Comparison of ENCODE assay signal across 7 cellular contexts in genomic region chr20:63613863-63614597, GRCh38. TPM values are rescaled to one million over a fixed set of nuclear protein-coding genes. Genes with fewer than 3 reads are reported as not detected.
DNase-seq lines count a peak whose midpoint lies in the region; ATAC-seq, FAIRE-seq and TF ChIP-seq lines count a peak whose summit lies in the region.
"Not testable (repeated sequence)": the region's sequence is repeated elsewhere in the genome, so short reads cannot be mapped to it uniquely, and the experiment has no call there.

No MANE protein-coding gene starts in this region.

- TF ChIP-seq EP300 in HepG2 (IDR thresholded peaks at IDR 0.05; ENCODE audit: low read depth in 2 of 2, low read length in 2 of 2); HepG2 (CRISPR knock-in tag; IDR thresholded peaks at IDR 0.05; ENCODE audit: borderline replicate concordance): not testable (repeated sequence)

- H2BK120ac ChIP-seq in IMR-90 (ENCODE audit: low read depth, low read length), result not testable (repeated sequence)

- POLR2A ChIA-PET in CD4-positive, alpha-beta T cell (lab: Charles Lee), result interaction anchor here (1.1 to 2.2 kb wide), 2 partner anchors 21 to 28 kb away, joined by 3 to 6 read pairs; no protein-coding TSS in a partner anchor
- POLR2A ChIA-PET in IMR-90 (lab: Charles Lee; ENCODE audit: unreplicated experiment); HepG2 (lab: Yijun Ruan, JAX): not testable (repeated sequence)

- not testable (repeated sequence) for H3K9ac ChIP-seq in IMR-90 (ENCODE audit: low read depth, low read length); HepG2 (ENCODE audit: insufficient read depth, low read depth, low read length)

- H3K4me2 ChIP-seq in IMR-90 (ENCODE audit: low read depth, low read length); HepG2 (ENCODE audit: low read depth, low read length): not testable (repeated sequence)

- H3K79me2 ChIP-seq in HepG2 (ENCODE audit: insufficient read depth, low read length), result not testable (repeated sequence)

- not testable (repeated sequence) for H3K27ac Mint-ChIP-seq in CD4-positive, alpha-beta T cell

- not testable (repeated sequence) for H3K4me1 ChIP-seq in IMR-90 (ENCODE audit: control insufficient read depth, insufficient read depth, low read length); RWPE2 (ENCODE audit: insufficient read depth, poor library complexity, severe bottlenecking); HepG2 (ENCODE audit: insufficient read depth, low read length)

- not testable (repeated sequence) for H2AK5ac ChIP-seq in IMR-90 (ENCODE audit: low read depth, low read length)

- not testable (repeated sequence) for H3K27me3 Mint-ChIP-seq in CD4-positive, alpha-beta T cell

- H4K20me1 ChIP-seq in IMR-90 (ENCODE audit: insufficient read depth, low read length); HepG2 (ENCODE audit: insufficient read depth, low read length): not testable (repeated sequence)

- H3K79me1 ChIP-seq in IMR-90 (ENCODE audit: low read depth in 1 of 2, low read length in 2 of 2), result peaks cover 26 to 68% of the 10 kb centered on the region in 2 experiments

- not testable (repeated sequence) for H2BK15ac ChIP-seq in IMR-90 (ENCODE audit: low read depth, low read length)

- H4K5ac ChIP-seq in IMR-90 (ENCODE audit: low read depth, low read length), result not testable (repeated sequence)

- not testable (repeated sequence) for H3K9me1 ChIP-seq in IMR-90 (ENCODE audit: insufficient read depth, low read length)

- CTCF ChIA-PET in CD4-positive, alpha-beta T cell (lab: Charles Lee), result interaction anchor here (1.5 kb wide), 1 partner anchor 28 kb away, joined by 4 read pairs; no protein-coding TSS in a partner anchor
- CTCF ChIA-PET in IMR-90 (lab: Yijun Ruan, JAX); HepG2 (lab: Yijun Ruan, JAX; ENCODE audit: low intra/inter-chr PET ratio, low total read pairs): not testable (repeated sequence)

- H3K4me1 Mint-ChIP-seq in CD4-positive, alpha-beta T cell (ENCODE audit: low read depth), result not testable (repeated sequence)

- H2BK20ac ChIP-seq in IMR-90 (ENCODE audit: low read depth, low read length), result not testable (repeated sequence)

- H3K9me3 ChIP-seq in CD4-positive, alpha-beta T cell (ENCODE audit: control insufficient read depth, low read length); IMR-90 (ENCODE audit: control insufficient read depth, insufficient read depth, low read length); RWPE2 (ENCODE audit: severe bottlenecking); HepG2 (ENCODE audit: low read length): not testable (repeated sequence)

- BruUV-seq in IMR-90 (replicated peaks; lab: Mats Ljungman, UMichigan); HepG2 (replicated peaks; lab: Mats Ljungman, UMichigan): not testable (repeated sequence)

- H3K4me3 Mint-ChIP-seq in CD4-positive, alpha-beta T cell, result not testable (repeated sequence)

- H3K56ac ChIP-seq in IMR-90 (ENCODE audit: extremely low read depth, insufficient read depth, low read length), result not testable (repeated sequence)

- not testable (repeated sequence) for H3K18ac ChIP-seq in IMR-90 (ENCODE audit: low read depth, low read length)

- H3K23ac ChIP-seq in IMR-90 (ENCODE audit: low read depth, low read length), result not testable (repeated sequence)

- in situ Hi-C loops in IMR-90 (cut with MboI; ENCODE audit: low sequenced_read_pairs); brain microvascular endothelial cell (cut with HindIII; ENCODE audit: low pct_ligation_motif_present, low sequenced_read_pairs); HepG2 (cut with HindIII; ENCODE audit: extremely low pct_ligation_motif_present, low pct_unique_long_range_greater_than_20kb): not testable (repeated sequence)

- TF ChIP-seq CTCF in CD4-positive, alpha-beta T cell (IDR thresholded peaks at IDR 0.05), result peak; percentile 55
- TF ChIP-seq CTCF in IMR-90 (conservative IDR thresholded peaks at IDR 0.05; ENCODE audit: low read depth, low read length) (0 out of 2 replicates have a peak, but pooled peaks have one; percentile 25), RWPE2 (IDR thresholded peaks at IDR 0.05; ENCODE audit: poor library complexity, severe bottlenecking) (peak; percentile 81), brain microvascular endothelial cell (IDR thresholded peaks at IDR 0.05; ENCODE audit: low read depth, low read length, missing control alignments) (peak; percentile 47), fibroblast of the aortic adventitia (IDR thresholded peaks at IDR 0.05; ENCODE audit: insufficient read depth, low read length) (peak; percentile 31), HepG2 (CRISPR knock-in tag; IDR thresholded peaks at IDR 0.05) (0 out of 2 replicates have a peak, but pooled peaks have one; percentile 37), retinal pigment epithelial cell (conservative IDR thresholded peaks at IDR 0.05; ENCODE audit: low read depth, low read length) (peak; percentile 27)

- not testable (repeated sequence) for TF ChIP-seq POLR2A in IMR-90 (IDR thresholded peaks at IDR 0.05; ENCODE audit: low read depth, low read length); HepG2 (IDR thresholded peaks at IDR 0.05; ENCODE audit: insufficient read depth in 1 of 2, low read depth in 2 of 2, low read length in 2 of 2)

- FAIRE-seq in HepG2 (lab: Jason Lieb, UNC), result not testable (repeated sequence)

- H3K4ac ChIP-seq in IMR-90 (ENCODE audit: low read depth, low read length), result not testable (repeated sequence)

- not testable (repeated sequence) for H4K8ac ChIP-seq in IMR-90 (ENCODE audit: low read depth in 2 of 2, low read length in 2 of 2)

- dilution Hi-C loops in IMR-90 (cut with HindIII; ENCODE audit: low sequenced_read_pairs, unreplicated experiment), result not testable (repeated sequence)

- not testable (repeated sequence) for H3K27me3 ChIP-seq in CD4-positive, alpha-beta T cell (ENCODE audit: control insufficient read depth, insufficient read depth, low read length); IMR-90 (ENCODE audit: control insufficient read depth, insufficient read depth, low read length); RWPE2 (ENCODE audit: insufficient read depth, poor library complexity, severe bottlenecking); brain microvascular endothelial cell (replicated peaks); HepG2 (ENCODE audit: control insufficient read depth in 1 of 2, insufficient read depth in 2 of 2, low read length in 2 of 2)

- not testable (repeated sequence) for H3K14ac ChIP-seq in IMR-90 (replicated peaks; ENCODE audit: low read depth, low read length)

- H2AFZ ChIP-seq in IMR-90 (replicated peaks; ENCODE audit: low read length, poor library complexity); HepG2 (ENCODE audit: low read length): not testable (repeated sequence)

- H2BK5ac ChIP-seq in IMR-90 (ENCODE audit: low read depth, low read length, poor library complexity, severe bottlenecking), result not testable (repeated sequence)

- TF ChIP-seq RAD21 in IMR-90 (IDR thresholded peaks at IDR 0.05; ENCODE audit: low read length), result peak; percentile 35
- TF ChIP-seq RAD21 in HepG2 (CRISPR knock-in tag; IDR thresholded peaks at IDR 0.05), result 0 out of 2 replicates have a peak, but pooled peaks have one; percentile 28

- DNase-seq in CD4-positive, alpha-beta T cell; brain microvascular endothelial cell; HepG2 (ENCODE audit: low spot score); retinal pigment epithelial cell (ENCODE audit: low read depth): not testable (repeated sequence)
- DNase-seq in IMR-90 (peak; percentile 18), RWPE2 (ENCODE audit: low spot score) (peak; percentile 72), fibroblast of the aortic adventitia (ENCODE audit: low read depth) (peak; percentile 29)

- not testable (repeated sequence) for ATAC-seq in CD4-positive, alpha-beta T cell (ENCODE audit: poor library complexity); IMR-90 (ENCODE audit: low read depth); RWPE2 (ENCODE audit: low read depth); HepG2

- intact Hi-C loops in CD4-positive, alpha-beta T cell (cut with DNase I, micrococcal nuclease), result loop anchor here in 1 of 2 experiments (2.0 kb wide), 1 partner anchor 29 kb away; no protein-coding TSS in a partner anchor
- intact Hi-C loops in IMR-90 (cut with micrococcal nuclease); HepG2 (cut with micrococcal nuclease; ENCODE audit: unreplicated experiment): not testable (repeated sequence)

- not testable (repeated sequence) for H3K9me3 Mint-ChIP-seq in CD4-positive, alpha-beta T cell

- peaks cover 67% of the 10 kb centered on the region for H3K36me3 Mint-ChIP-seq in CD4-positive, alpha-beta T cell (ENCODE audit: low read depth)

- not testable (repeated sequence) for H3K4me3 ChIP-seq in IMR-90 (ENCODE audit: insufficient read depth, low read depth, low read length); RWPE2 (ENCODE audit: severe bottlenecking); brain microvascular endothelial cell (ENCODE audit: low read depth, low read length); fibroblast of the aortic adventitia (ENCODE audit: low read depth, low read length); HepG2 (replicated peaks in 1 of 3; ENCODE audit: insufficient read depth in 1 of 3, low read depth in 2 of 3, low read length in 3 of 3); retinal pigment epithelial cell (ENCODE audit: low read length)

- not testable (repeated sequence) for H4K91ac ChIP-seq in IMR-90 (ENCODE audit: insufficient read depth, low read depth, low read length)

- H2AK9ac ChIP-seq in IMR-90 (replicated peaks; ENCODE audit: low read depth, low read length, poor library complexity), result not testable (repeated sequence)

- 80% methylated on average over 1 of the region's 18 CpGs; no CpG with 5 or more reads in 1 of the 2 experiments for WGBS in IMR-90 (ENCODE audit: extremely low coverage in 2 of 2, insufficient read length in 1 of 2), 2 experiments
- 96% methylated on average over 18 of the region's 18 CpGs for WGBS in HepG2 (ENCODE audit: low lambda C conversion rate)

- peaks cover 36% of the 10 kb centered on the region for H3K36me3 ChIP-seq in IMR-90 (ENCODE audit: control insufficient read depth, insufficient read depth, low read length)
- H3K36me3 ChIP-seq in RWPE2 (ENCODE audit: low read depth), result peaks cover 45% of the 10 kb centered on the region
- peaks cover 23% of the 10 kb centered on the region for H3K36me3 ChIP-seq in brain microvascular endothelial cell (replicated peaks)
- H3K36me3 ChIP-seq in HepG2 (replicated peaks in 1 of 2; ENCODE audit: control insufficient read depth in 1 of 2, insufficient read depth in 2 of 2, low read length in 2 of 2), result peaks cover 19 to 47% of the 10 kb centered on the region in 2 experiments

- not testable (repeated sequence) for H3K27ac ChIP-seq in CD4-positive, alpha-beta T cell (ENCODE audit: low read depth, low read length); IMR-90 (ENCODE audit: insufficient read depth, low read length); RWPE2 (ENCODE audit: poor library complexity, severe bottlenecking); brain microvascular endothelial cell; HepG2 (ENCODE audit: extremely low read length, insufficient read depth, low read length)

RNA-seq across cellular contexts. Expression of gene GMEB2, which starts 12.9 kb away (rescaled TPM):
- 10 to 100 TPM; 32.9 to 34.0 TPM for total RNA-seq in CD4-positive, alpha-beta T cell
- total RNA-seq in IMR-90 (2012; rRNA removed), result 5.0 and 5.3 TPM in 2 replicates
- polyA plus RNA-seq in IMR-90 (2012; rRNA removed), result 10.0 and 10.6 TPM in 2 replicates
- polyA plus RNA-seq in IMR-90 (2012; cell fraction: cytosol; rRNA removed), result 7.2 and 11.4 TPM in 2 replicates
- 17.0 and 27.6 TPM in 2 replicates for polyA plus RNA-seq in IMR-90 (2012; cell fraction: nucleus; rRNA removed; ENCODE audit: low replicate concordance)
- 3.4 and 7.4 TPM in 2 replicates for total RNA-seq in fibroblast of the aortic adventitia (ENCODE audit: low replicate concordance)
- total RNA-seq in HepG2 (2016; rRNA removed; fragmentation: Illumina TruSeq; extraction: Trizol), result 11.6 and 12.4 TPM in 2 replicates
- 2.2 and 2.3 TPM in 2 replicates for total RNA-seq in HepG2 (2016; cell fraction: cytosol; rRNA removed; fragmentation: Illumina TruSeq; extraction: Trizol; ENCODE audit: low read depth)
- 9.6 and 12.4 TPM in 2 replicates for total RNA-seq in HepG2 (2016; cell fraction: insoluble cytoplasmic fraction; rRNA removed; fragmentation: Illumina TruSeq; extraction: Trizol)
- 6.9 and 7.8 TPM in 2 replicates for total RNA-seq in HepG2 (2016; cell fraction: membrane; rRNA removed; fragmentation: Illumina TruSeq; extraction: Trizol)
- 7.8 and 10.3 TPM in 2 replicates for total RNA-seq in HepG2 (2016; cell fraction: nucleus; rRNA removed; fragmentation: Illumina TruSeq; extraction: Trizol)
- polyA plus RNA-seq in HepG2 (2011; rRNA removed), result 10.6 and 11.5 TPM in 2 replicates
- 8.5 and 9.9 TPM in 2 replicates for polyA plus RNA-seq in HepG2 (2011; cell fraction: cytosol; rRNA removed)
- 20.2 and 24.4 TPM in 2 replicates for polyA plus RNA-seq in HepG2 (2011; cell fraction: nucleus; rRNA removed)
- polyA plus RNA-seq in HepG2 (2012), result 6.9 and 8.7 TPM in 2 replicates
- 1.5 TPM in 2 replicates for polyA plus RNA-seq in HepG2 (2016; cell fraction: cytosol; fragmentation: Illumina TruSeq; extraction: Trizol; ENCODE audit: low read depth)
- 9.6 and 12.8 TPM in 2 replicates for polyA plus RNA-seq in HepG2 (2016; cell fraction: insoluble cytoplasmic fraction; fragmentation: Illumina TruSeq; extraction: Trizol; ENCODE audit: low read depth)
- 3.9 and 4.4 TPM in 2 replicates for polyA plus RNA-seq in HepG2 (2016; cell fraction: membrane; fragmentation: Illumina TruSeq; extraction: Trizol; ENCODE audit: low read depth)
- 17.0 TPM in 2 replicates for polyA plus RNA-seq in HepG2 (2016; cell fraction: nucleus; fragmentation: Illumina TruSeq; extraction: Trizol; ENCODE audit: insufficient read depth, low read depth)
- 9.4 and 15.1 TPM in 2 replicates for polyA minus RNA-seq in HepG2 (2011; rRNA and poly(A)+ RNA removed; ENCODE audit: low replicate concordance)
- polyA minus RNA-seq in HepG2 (2011; cell fraction: cytosol; rRNA and poly(A)+ RNA removed), result 6.5 and 6.7 TPM in 2 replicates
- 5.6 and 6.2 TPM in 2 replicates for polyA minus RNA-seq in HepG2 (2011; cell fraction: nucleus; rRNA and poly(A)+ RNA removed)

RNA-seq across cellular contexts. Expression of gene STMN3, which starts 39.2 kb away (rescaled TPM):
- 100 to 1,000 TPM; 122 to 127 TPM for total RNA-seq in CD4-positive, alpha-beta T cell
- 20.3 and 21.1 TPM in 2 replicates for total RNA-seq in IMR-90 (2012; rRNA removed)
- 62.3 and 67.4 TPM in 2 replicates for polyA plus RNA-seq in IMR-90 (2012; rRNA removed)
- 33.4 and 56.7 TPM in 2 replicates for polyA plus RNA-seq in IMR-90 (2012; cell fraction: cytosol; rRNA removed)
- polyA plus RNA-seq in IMR-90 (2012; cell fraction: nucleus; rRNA removed; ENCODE audit: low replicate concordance), result 57.3 and 74.5 TPM in 2 replicates
- total RNA-seq in fibroblast of the aortic adventitia (ENCODE audit: low replicate concordance), result 9.3 and 12.1 TPM in 2 replicates
- 28.1 and 48.3 TPM in 2 replicates for total RNA-seq in HepG2 (2016; rRNA removed; fragmentation: Illumina TruSeq; extraction: Trizol)
- total RNA-seq in HepG2 (2016; cell fraction: cytosol; rRNA removed; fragmentation: Illumina TruSeq; extraction: Trizol; ENCODE audit: low read depth), result 9.7 and 10.6 TPM in 2 replicates
- total RNA-seq in HepG2 (2016; cell fraction: insoluble cytoplasmic fraction; rRNA removed; fragmentation: Illumina TruSeq; extraction: Trizol), result 26.7 and 50.6 TPM in 2 replicates
- total RNA-seq in HepG2 (2016; cell fraction: membrane; rRNA removed; fragmentation: Illumina TruSeq; extraction: Trizol), result 20.0 and 20.9 TPM in 2 replicates
- total RNA-seq in HepG2 (2016; cell fraction: nucleus; rRNA removed; fragmentation: Illumina TruSeq; extraction: Trizol), result 36.8 and 43.1 TPM in 2 replicates
- polyA plus RNA-seq in HepG2 (2011; rRNA removed), result 21.0 and 28.5 TPM in 2 replicates
- polyA plus RNA-seq in HepG2 (2011; cell fraction: cytosol; rRNA removed), result 22.7 and 33.5 TPM in 2 replicates
- 98.2 and 123 TPM in 2 replicates for polyA plus RNA-seq in HepG2 (2011; cell fraction: nucleus; rRNA removed)
- 13.1 and 18.3 TPM in 2 replicates for polyA plus RNA-seq in HepG2 (2012)
- polyA plus RNA-seq in HepG2 (2016; cell fraction: cytosol; fragmentation: Illumina TruSeq; extraction: Trizol; ENCODE audit: low read depth), result 10.7 and 12.2 TPM in 2 replicates
- polyA plus RNA-seq in HepG2 (2016; cell fraction: insoluble cytoplasmic fraction; fragmentation: Illumina TruSeq; extraction: Trizol; ENCODE audit: low read depth), result 28.3 and 29.5 TPM in 2 replicates
- 16.2 and 16.7 TPM in 2 replicates for polyA plus RNA-seq in HepG2 (2016; cell fraction: membrane; fragmentation: Illumina TruSeq; extraction: Trizol; ENCODE audit: low read depth)
- 84.0 and 90.0 TPM in 2 replicates for polyA plus RNA-seq in HepG2 (2016; cell fraction: nucleus; fragmentation: Illumina TruSeq; extraction: Trizol; ENCODE audit: insufficient read depth, low read depth)
- 1.7 and 23.2 TPM in 2 replicates for polyA minus RNA-seq in HepG2 (2011; rRNA and poly(A)+ RNA removed; ENCODE audit: low replicate concordance)
- 8.5 and 11.0 TPM in 2 replicates for polyA minus RNA-seq in HepG2 (2011; cell fraction: cytosol; rRNA and poly(A)+ RNA removed)
- polyA minus RNA-seq in HepG2 (2011; cell fraction: nucleus; rRNA and poly(A)+ RNA removed), result 3.3 and 5.6 TPM in 2 replicates

RNA-seq across cellular contexts. Expression of gene HELZ2, which starts 40.0 kb away (rescaled TPM):
- total RNA-seq in CD4-positive, alpha-beta T cell, result 10 to 100 TPM; 57.7 to 59.6 TPM
- total RNA-seq in IMR-90 (2012; rRNA removed) (4.2 and 4.7 TPM in 2 replicates), fibroblast of the aortic adventitia (ENCODE audit: low replicate concordance) (20.9 and 27.0 TPM in 2 replicates), HepG2 (2016; rRNA removed; fragmentation: Illumina TruSeq; extraction: Trizol) (8.4 and 10.1 TPM in 2 replicates)
- polyA plus RNA-seq in IMR-90 (2012; rRNA removed) (10.6 and 12.2 TPM in 2 replicates), HepG2 (2011; rRNA removed) (9.6 and 16.1 TPM in 2 replicates)
- polyA plus RNA-seq in IMR-90 (2012; cell fraction: cytosol; rRNA removed), result 3.2 and 6.8 TPM in 2 replicates
- 10.9 and 32.5 TPM in 2 replicates for polyA plus RNA-seq in IMR-90 (2012; cell fraction: nucleus; rRNA removed; ENCODE audit: low replicate concordance)
- 1.7 and 2.1 TPM in 2 replicates for total RNA-seq in HepG2 (2016; cell fraction: cytosol; rRNA removed; fragmentation: Illumina TruSeq; extraction: Trizol; ENCODE audit: low read depth)
- 6.8 and 10.0 TPM in 2 replicates for total RNA-seq in HepG2 (2016; cell fraction: insoluble cytoplasmic fraction; rRNA removed; fragmentation: Illumina TruSeq; extraction: Trizol)
- 2.8 and 4.3 TPM in 2 replicates for total RNA-seq in HepG2 (2016; cell fraction: membrane; rRNA removed; fragmentation: Illumina TruSeq; extraction: Trizol)
- total RNA-seq in HepG2 (2016; cell fraction: nucleus; rRNA removed; fragmentation: Illumina TruSeq; extraction: Trizol), result 12.8 and 18.4 TPM in 2 replicates
- 4.5 and 6.0 TPM in 2 replicates for polyA plus RNA-seq in HepG2 (2011; cell fraction: cytosol; rRNA removed)
- 39.6 and 48.2 TPM in 2 replicates for polyA plus RNA-seq in HepG2 (2011; cell fraction: nucleus; rRNA removed)
- polyA plus RNA-seq in HepG2 (2012), result 12.3 and 14.4 TPM in 2 replicates
- 0.26 and 0.46 TPM in 2 replicates for polyA plus RNA-seq in HepG2 (2016; cell fraction: cytosol; fragmentation: Illumina TruSeq; extraction: Trizol; ENCODE audit: low read depth)
- 5.2 and 6.9 TPM in 2 replicates for polyA plus RNA-seq in HepG2 (2016; cell fraction: insoluble cytoplasmic fraction; fragmentation: Illumina TruSeq; extraction: Trizol; ENCODE audit: low read depth)
- 0.43 and 0.84 TPM in 2 replicates for polyA plus RNA-seq in HepG2 (2016; cell fraction: membrane; fragmentation: Illumina TruSeq; extraction: Trizol; ENCODE audit: low read depth)
- polyA plus RNA-seq in HepG2 (2016; cell fraction: nucleus; fragmentation: Illumina TruSeq; extraction: Trizol; ENCODE audit: insufficient read depth, low read depth), result 17.4 and 18.8 TPM in 2 replicates
- 33.2 and 74.9 TPM in 2 replicates for polyA minus RNA-seq in HepG2 (2011; rRNA and poly(A)+ RNA removed; ENCODE audit: low replicate concordance)
- polyA minus RNA-seq in HepG2 (2011; cell fraction: cytosol; rRNA and poly(A)+ RNA removed), result 41.7 and 42.0 TPM in 2 replicates
- polyA minus RNA-seq in HepG2 (2011; cell fraction: nucleus; rRNA and poly(A)+ RNA removed), result 35.3 and 47.0 TPM in 2 replicates

RNA-seq across cellular contexts. Expression of gene RTEL1, which starts 44.1 kb away (rescaled TPM):
- 10 to 100 TPM; 25.5 to 27.6 TPM for total RNA-seq in CD4-positive, alpha-beta T cell
- total RNA-seq in IMR-90 (2012; rRNA removed), result 9.4 and 14.7 TPM in 2 replicates
- 18.8 and 22.5 TPM in 2 replicates for polyA plus RNA-seq in IMR-90 (2012; rRNA removed)
- polyA plus RNA-seq in IMR-90 (2012; cell fraction: cytosol; rRNA removed), result 7.5 and 18.1 TPM in 2 replicates
- polyA plus RNA-seq in IMR-90 (2012; cell fraction: nucleus; rRNA removed; ENCODE audit: low replicate concordance), result 121 and 228 TPM in 2 replicates
- 17.3 and 23.4 TPM in 2 replicates for total RNA-seq in fibroblast of the aortic adventitia (ENCODE audit: low replicate concordance)
- 10.9 and 21.8 TPM in 2 replicates for total RNA-seq in HepG2 (2016; rRNA removed; fragmentation: Illumina TruSeq; extraction: Trizol)
- total RNA-seq in HepG2 (2016; cell fraction: cytosol; rRNA removed; fragmentation: Illumina TruSeq; extraction: Trizol; ENCODE audit: low read depth), result 1.6 and 2.4 TPM in 2 replicates
- 8.3 and 23.6 TPM in 2 replicates for total RNA-seq in HepG2 (2016; cell fraction: insoluble cytoplasmic fraction; rRNA removed; fragmentation: Illumina TruSeq; extraction: Trizol)
- 4.7 and 6.3 TPM in 2 replicates for total RNA-seq in HepG2 (2016; cell fraction: membrane; rRNA removed; fragmentation: Illumina TruSeq; extraction: Trizol)
- total RNA-seq in HepG2 (2016; cell fraction: nucleus; rRNA removed; fragmentation: Illumina TruSeq; extraction: Trizol), result 34.3 and 37.2 TPM in 2 replicates
- 29.5 and 36.4 TPM in 2 replicates for polyA plus RNA-seq in HepG2 (2011; rRNA removed)
- 3.8 and 9.1 TPM in 2 replicates for polyA plus RNA-seq in HepG2 (2011; cell fraction: cytosol; rRNA removed)
- polyA plus RNA-seq in HepG2 (2011; cell fraction: nucleus; rRNA removed), result 268 and 385 TPM in 2 replicates
- polyA plus RNA-seq in HepG2 (2012), result 16.7 and 17.6 TPM in 2 replicates
- polyA plus RNA-seq in HepG2 (2016; cell fraction: cytosol; fragmentation: Illumina TruSeq; extraction: Trizol; ENCODE audit: low read depth), result 1.9 TPM in 2 replicates
- polyA plus RNA-seq in HepG2 (2016; cell fraction: insoluble cytoplasmic fraction; fragmentation: Illumina TruSeq; extraction: Trizol; ENCODE audit: low read depth), result 8.6 and 15.7 TPM in 2 replicates
- 4.9 and 5.5 TPM in 2 replicates for polyA plus RNA-seq in HepG2 (2016; cell fraction: membrane; fragmentation: Illumina TruSeq; extraction: Trizol; ENCODE audit: low read depth)
- 117 and 129 TPM in 2 replicates for polyA plus RNA-seq in HepG2 (2016; cell fraction: nucleus; fragmentation: Illumina TruSeq; extraction: Trizol; ENCODE audit: insufficient read depth, low read depth)
- 47.6 and 86.8 TPM in 2 replicates for polyA minus RNA-seq in HepG2 (2011; rRNA and poly(A)+ RNA removed; ENCODE audit: low replicate concordance)
- 5.5 and 5.7 TPM in 2 replicates for polyA minus RNA-seq in HepG2 (2011; cell fraction: cytosol; rRNA and poly(A)+ RNA removed)
- 78.0 and 85.2 TPM in 2 replicates for polyA minus RNA-seq in HepG2 (2011; cell fraction: nucleus; rRNA and poly(A)+ RNA removed)

Comparison
In these comparisons a context has a peak if more than half of its experiments do, and no peak if none do; other contexts are left out.
1. CTCF ChIP-seq: peak in every context shown above with its lines; median percentile 81 in RWPE2; 55 in CD4-positive, alpha-beta T cell; 47 in brain microvascular endothelial cell; 37 in HepG2; 31 in fibroblast of the aortic adventitia; 27 in retinal pigment epithelial cell; 25 in IMR-90.